In genomic region chr12:103799504-103800251, GRCh38 we compare ENCODE assay signal across 9 cellular contexts.
DNase-seq lines count a peak whose midpoint lies in the region; ATAC-seq and TF ChIP-seq lines count a peak whose summit lies in the region.
"Had no signal": no experiment of that assay in that cellular context is flagged by ENCODE, and none has a peak within 500 bp of the region (broad histone marks: within the 10 kb centered on the region; RNA-seq: fewer than 3 reads in every experiment).

No MANE protein-coding gene starts in this region.

- peaks cover 26% of the 10 kb centered on the region for H3K4me1 Mint-ChIP-seq in nephron

- no peak for ATAC-seq in GM21423 (IDR thresholded peaks at IDR 0.05; ENCODE audit: unreplicated experiment)
- no peak for ATAC-seq in activated CD4-positive, CD25-positive, alpha-beta regulatory T cell treated with anti-CD3 and anti-CD28 coated beads, Interleukin-2, amount 50 U/mL, for 24 hours

- no peak overlapping the region for H3K27ac ChIP-seq in duodenal mucosa (ENCODE audit: low read depth, low read length)

- H3K36me3 ChIP-seq in duodenal mucosa (ENCODE audit: control insufficient read depth in 1 of 2, insufficient read depth in 2 of 2, low read length in 2 of 2), result peaks cover 4% of the 10 kb centered on the region in 2 donors

- H3K27ac Mint-ChIP-seq in nephron, result peak overlapping the region; percentile 16 to 73 (median 71)

- TF ChIP-seq CTCF in nephron (IDR thresholded peaks at IDR 0.05; ENCODE audit: unreplicated experiment in 3 of 3), result no peak

- H3K4me3 ChIP-seq in duodenal mucosa (ENCODE audit: low read depth in 1 of 2, low read length in 2 of 2), result peak overlapping the region; percentile 13 to 23

- no peaks in the 10 kb centered on the region for H3K9me3 ChIP-seq in duodenal mucosa (ENCODE audit: control insufficient read depth in 1 of 2, low read length in 2 of 2)

- DNase-seq in EL (peak; percentile 12), NCI-H345 treated with DMSO at 0.1 percent for 48 hours (lab: John Stamatoyannopoulos, UW; ENCODE audit: unreplicated experiment) (peak; percentile 96), NCI-H1694 (lab: John Stamatoyannopoulos, UW) (no peak)
- DNase-seq in NK-92 treated with Interleukin-12 subunit alpha and Interleukin-12 subunit beta, amount 100 ng/mL, for 24 hours (lab: John Stamatoyannopoulos, UW), result no peak

- H3K27me3 Mint-ChIP-seq in nephron (ENCODE audit: low read depth), result peaks cover 7% of the 10 kb centered on the region

- no peak overlapping the region for H3K9ac ChIP-seq in duodenal mucosa (ENCODE audit: low read depth in 1 of 2, low read length in 2 of 2)

- H3K9me3 Mint-ChIP-seq in nephron, result no peaks in the 10 kb centered on the region
- H3K9me3 Mint-ChIP-seq: neural crest cell had no signal

- H3K4me3 Mint-ChIP-seq in nephron, result no peak overlapping the region
- H3K4me3 Mint-ChIP-seq: neural crest cell had no signal

- no peaks in the 10 kb centered on the region for H3K27me3 ChIP-seq in duodenal mucosa (ENCODE audit: control insufficient read depth in 1 of 2, insufficient read depth in 2 of 2, low read length in 2 of 2)

- H3K4me1 ChIP-seq in duodenal mucosa (ENCODE audit: control insufficient read depth in 1 of 2, insufficient read depth in 2 of 2, low read length in 2 of 2), result peaks cover 15 to 21% of the 10 kb centered on the region in 2 donors

- peaks cover 12% of the 10 kb centered on the region for H3K36me3 Mint-ChIP-seq in nephron (ENCODE audit: low read depth)

Comparison
In these comparisons a context has a peak if more than half of its experiments do, and no peak if none do; other contexts are left out.
1. DNase-seq: peak in EL (single experiment) and NCI-H345 treated with DMSO at 0.1 percent for 48 hours (single experiment); none in NCI-H1694 (single experiment) and NK-92 treated with Interleukin-12 subunit alpha and Interleukin-12 subunit beta, amount 100 ng/mL, for 24 hours (single experiment).